In genomic region chr2:46954951-46955571, GRCh38 we compare ENCODE assay signal across 8 cellular contexts. TPM values are rescaled to one million over a fixed set of nuclear protein-coding genes. Genes with fewer than 3 reads are reported as not detected.
DNase-seq lines count a peak whose midpoint lies in the region; ATAC-seq and TF ChIP-seq lines count a peak whose summit lies in the region.

No MANE protein-coding gene starts in this region.

- peaks cover 41% of the 10 kb centered on the region for H3F3A ChIP-seq in GM23248 (ENCODE audit: insufficient read depth)

- in situ Hi-C loops in GM23248 (cut with MboI), result no loop called here

- peak; percentile 94 for DNase-seq in GM23248
- peak; percentile 24 for DNase-seq in WERI-Rb-1
- DNase-seq in right cardiac atrium, result peak; percentile 81 to 86 (median 84)
- DNase-seq in OCI-LY7 (ENCODE audit: low spot score), result no peak
- DNase-seq in stimulated activated naive CD4-positive, alpha-beta T cell (lab: John Stamatoyannopoulos, UW), result no peak

- H3K9me2 ChIP-seq in GM23248 (ENCODE audit: insufficient read depth), result no peaks in the 10 kb centered on the region
- H3K9me2 ChIP-seq in OCI-LY7 (ENCODE audit: insufficient read depth, low read length), result no peaks in the 10 kb centered on the region

- H3K79me2 ChIP-seq in GM23248 (ENCODE audit: insufficient read depth) (peaks cover 96% of the 10 kb centered on the region), OCI-LY7 (ENCODE audit: insufficient read depth, low read depth, low read length) (peaks cover 8% of the 10 kb centered on the region; the same call in 1 of the 2 replicates)

- POLR2A ChIA-PET in OCI-LY7 (lab: Charles Lee), result interaction anchor here (1.0 to 1.2 kb wide), 2 partner anchors 11 kb away, joined by 3 to 10 read pairs; no protein-coding TSS in a partner anchor

- H3K27me3 ChIP-seq in GM23248 (replicated peaks; ENCODE audit: insufficient read depth), result no peaks in the 10 kb centered on the region
- no peaks in the 10 kb centered on the region for H3K27me3 ChIP-seq in WERI-Rb-1 (ENCODE audit: insufficient read depth, low read depth, severe bottlenecking)
- H3K27me3 ChIP-seq in right cardiac atrium (ENCODE audit: control insufficient read depth, insufficient read depth), result no peaks in the 10 kb centered on the region
- H3K27me3 ChIP-seq in skeletal muscle tissue (ENCODE audit: control insufficient read depth in 3 of 3, insufficient read depth in 3 of 3, low read length in 3 of 3), result no peaks in the 10 kb centered on the region

- no peak for TF ChIP-seq CTCF in WERI-Rb-1 (IDR thresholded peaks at IDR 0.05; ENCODE audit: low read depth, low read length)
- no peak for TF ChIP-seq CTCF in OCI-LY7 (conservative IDR thresholded peaks at IDR 0.05; ENCODE audit: low read length)

- WGBS in GM23248 (ENCODE audit: low coverage in 1 of 2, low lambda C conversion rate in 2 of 2, missing lambda C conversion rate in 2 of 2), 2 experiments, result 5% methylated on average over 9 of the region's 9 CpGs
- WGBS in right cardiac atrium, result 23% methylated on average over 9 of the region's 9 CpGs

- peak overlapping the region; percentile 77 for H3K27ac ChIP-seq in GM23248
- no peak overlapping the region for H3K27ac ChIP-seq in WERI-Rb-1
- H3K27ac ChIP-seq in right cardiac atrium (ENCODE audit: low read length), result peak overlapping the region; percentile 49
- H3K27ac ChIP-seq in skeletal muscle tissue (ENCODE audit: low read depth, low read length), result peak overlapping the region; percentile 83
- no peak overlapping the region for H3K27ac ChIP-seq in OCI-LY7 (ENCODE audit: low read depth, low read length, poor library complexity, severe bottlenecking)

- intact Hi-C loops in right cardiac atrium (cut with DNase I) (no loop called here), OCI-LY7 (cut with micrococcal nuclease; ENCODE audit: unreplicated experiment) (no loop called here)

- no peaks in the 10 kb centered on the region for H4K20me1 ChIP-seq in GM23248 (ENCODE audit: insufficient read depth)
- no peaks in the 10 kb centered on the region for H4K20me1 ChIP-seq in OCI-LY7 (ENCODE audit: insufficient read depth, low read length)

- H3K36me3 ChIP-seq in GM23248 (ENCODE audit: low read depth), result peaks cover 68% of the 10 kb centered on the region
- H3K36me3 ChIP-seq in WERI-Rb-1, result peaks cover 13% of the 10 kb centered on the region
- peaks cover 31 to 43% (median 39%) of the 10 kb centered on the region in 3 donors for H3K36me3 ChIP-seq in skeletal muscle tissue (ENCODE audit: control insufficient read depth in 3 of 3, insufficient read depth in 3 of 3, low read length in 3 of 3)
- peaks cover 96% of the 10 kb centered on the region for H3K36me3 ChIP-seq in OCI-LY7 (ENCODE audit: insufficient read depth, low read length)

- H2AFZ ChIP-seq in GM23248 (no peak overlapping the region), OCI-LY7 (ENCODE audit: low read length) (no peak overlapping the region)

- H3K4me2 ChIP-seq in GM23248 (ENCODE audit: unreplicated experiment), result peak overlapping the region; percentile 47
- H3K4me2 ChIP-seq in OCI-LY7 (ENCODE audit: low read length), result no peak overlapping the region

- H3K9me3 ChIP-seq in GM23248 (ENCODE audit: low read depth), result no peaks in the 10 kb centered on the region
- H3K9me3 ChIP-seq in WERI-Rb-1 (ENCODE audit: severe bottlenecking), result no peaks in the 10 kb centered on the region
- no peaks in the 10 kb centered on the region for H3K9me3 ChIP-seq in right cardiac atrium (ENCODE audit: control insufficient read depth, low read length)
- H3K9me3 ChIP-seq in skeletal muscle tissue (ENCODE audit: control insufficient read depth in 3 of 3, low read length in 3 of 3), result no peaks in the 10 kb centered on the region
- H3K9me3 ChIP-seq in OCI-LY7 (ENCODE audit: low read length), result no peaks in the 10 kb centered on the region

- CTCF ChIA-PET in OCI-LY7 (lab: Charles Lee; ENCODE audit: unreplicated experiment), result no interaction called here

- peak overlapping the region; percentile 56 for H3K9ac ChIP-seq in GM23248
- peak overlapping the region; percentile 28 to 57 (median 54) for H3K9ac ChIP-seq in skeletal muscle tissue (ENCODE audit: low read depth in 1 of 3, low read length in 3 of 3)

- ATAC-seq in right cardiac atrium (peak; percentile 90 to 92), HG03521 (IDR thresholded peaks at IDR 0.05; ENCODE audit: unreplicated experiment) (no peak), GM21390 (IDR thresholded peaks at IDR 0.05; ENCODE audit: unreplicated experiment) (no peak)

- peaks cover 27% of the 10 kb centered on the region for H3K4me1 ChIP-seq in GM23248 (ENCODE audit: insufficient read depth)
- peaks cover 4% of the 10 kb centered on the region for H3K4me1 ChIP-seq in right cardiac atrium (ENCODE audit: control insufficient read depth, insufficient read depth, low read length)
- peaks cover 23 to 39% (median 32%) of the 10 kb centered on the region in 3 donors for H3K4me1 ChIP-seq in skeletal muscle tissue (ENCODE audit: control insufficient read depth in 3 of 3, insufficient read depth in 3 of 3, low read length in 3 of 3)
- H3K4me1 ChIP-seq in OCI-LY7 (ENCODE audit: insufficient read depth, low read length, poor library complexity, severe bottlenecking), result peaks cover 17% of the 10 kb centered on the region

- no TSS peak for BruUV-seq in OCI-LY7 (replicated peaks; lab: Mats Ljungman, UMichigan)

- peak overlapping the region; percentile 25; the same call in 1 of the 2 replicates for H3K4me3 ChIP-seq in GM23248
- no peak overlapping the region for H3K4me3 ChIP-seq in WERI-Rb-1 (ENCODE audit: low read depth, low read length)
- no peak overlapping the region for H3K4me3 ChIP-seq in right cardiac atrium (ENCODE audit: low read length)
- H3K4me3 ChIP-seq in skeletal muscle tissue (ENCODE audit: low read length in 3 of 3), result peak overlapping the region in 2 of 3 donors; percentile 41 to 49
- no peak overlapping the region for H3K4me3 ChIP-seq in OCI-LY7 (ENCODE audit: low read depth, low read length, poor library complexity, severe bottlenecking)

RNA-seq across cellular contexts. Expression of gene TTC7A, which starts 14.0 kb away (rescaled TPM):
- 51.2 and 61.1 TPM in 2 replicates for total RNA-seq in GM23248 (2014; rRNA removed; shearing (Covaris generic))
- polyA plus RNA-seq in GM23248 (2016; fragmentation: Nextera tagmentation; extraction: Ambion mirVana) (16.1 and 17.7 TPM in 2 replicates), right cardiac atrium (6.0 TPM)
- total RNA-seq in right cardiac atrium (10 to 100 TPM in 1 of 4 donors, 1 to 10 TPM in 3; 6.4 to 10.1 (median 9.2) TPM), skeletal muscle tissue (5.7 TPM), OCI-LY7 (2022) (75.1 and 76.2 TPM in 2 replicates)
- total RNA-seq in OCI-LY7 (2014; rRNA removed; shearing (Covaris generic)), result 51.9 and 64.1 TPM in 2 replicates

RNA-seq across cellular contexts. Expression of gene MCFD2, which starts 39.5 kb away (rescaled TPM):
- total RNA-seq in GM23248 (2014; rRNA removed; shearing (Covaris generic)), result 310 and 329 TPM in 2 replicates
- 298 and 303 TPM in 2 replicates for polyA plus RNA-seq in GM23248 (2016; fragmentation: Nextera tagmentation; extraction: Ambion mirVana)
- total RNA-seq in right cardiac atrium, result 100 to 1,000 TPM in 1 of 4 donors, 10 to 100 TPM in 3; 63.9 to 103 (median 75.2) TPM
- polyA plus RNA-seq in right cardiac atrium, result 27.1 TPM
- total RNA-seq in skeletal muscle tissue, result 36.0 TPM
- 55.7 and 64.2 TPM in 2 replicates for total RNA-seq in OCI-LY7 (2014; rRNA removed; shearing (Covaris generic))
- total RNA-seq in OCI-LY7 (2022), result 72.5 and 75.2 TPM in 2 replicates

Comparison
In these comparisons a context has a peak if more than half of its experiments do, and no peak if none do; other contexts are left out.
1. DNase-seq: peak in GM23248 (single experiment), WERI-Rb-1 (single experiment) and right cardiac atrium (3 of 3); none in OCI-LY7 (single experiment) and stimulated activated naive CD4-positive, alpha-beta T cell (0 of 6).
2. H3K27ac ChIP-seq: peak in GM23248 (single experiment), right cardiac atrium (single experiment) and skeletal muscle tissue (single experiment); none in WERI-Rb-1 (single experiment) and OCI-LY7 (single experiment).
3. H3K4me3 ChIP-seq: peak in GM23248 (single experiment) and skeletal muscle tissue (2 of 3); none in WERI-Rb-1 (single experiment), right cardiac atrium (single experiment) and OCI-LY7 (single experiment).
4. ATAC-seq: peak in right cardiac atrium (2 of 2); none in HG03521 (single experiment) and GM21390 (single experiment).